ENCODE assay signal across 8 cellular contexts in the genomic region with DNA sequence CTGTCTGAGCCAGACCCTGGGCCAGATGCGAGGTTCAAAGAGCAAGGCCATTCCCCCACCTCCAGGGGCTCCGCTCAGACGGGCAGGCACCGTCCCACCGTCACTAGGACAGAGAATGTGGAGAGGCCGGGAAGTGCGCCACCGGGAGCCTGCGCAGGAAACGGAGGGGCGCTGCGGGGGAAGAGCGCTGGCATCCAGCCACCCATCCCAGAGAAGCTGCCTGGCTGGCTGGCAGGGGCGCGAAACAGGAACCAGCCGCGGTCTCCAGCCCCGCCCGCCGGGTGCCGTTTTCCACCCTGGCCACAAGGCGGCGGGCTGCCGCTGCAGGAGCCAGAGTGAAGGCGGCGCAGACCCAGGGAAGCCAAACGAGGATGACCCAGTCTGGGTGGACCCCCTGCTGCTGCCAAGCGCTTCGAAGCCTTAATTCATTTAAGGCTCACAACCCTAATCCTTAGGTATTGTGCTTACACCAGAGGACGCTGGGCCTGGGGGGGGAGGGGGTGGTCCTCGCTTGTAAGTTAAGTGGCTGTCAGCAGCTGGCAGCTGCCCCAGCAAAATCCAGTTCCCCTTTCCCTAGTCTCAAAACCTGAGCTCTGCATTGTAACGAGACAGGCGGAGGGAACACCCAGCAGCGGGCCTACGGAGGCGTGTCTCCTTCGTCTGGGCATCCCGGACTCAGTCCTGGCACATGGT.
DNase-seq lines count a peak whose midpoint lies in the region; ATAC-seq, FAIRE-seq and TF ChIP-seq lines count a peak whose summit lies in the region.
"Not testable (repeated sequence)": the region's sequence is repeated elsewhere in the genome, so short reads cannot be mapped to it uniquely, and the experiment has no call there.

No MANE protein-coding gene starts in this region.

- H3K4me3 ChIP-seq in cardiac muscle cell = not testable (repeated sequence)
- H3K4me3 ChIP-seq in pancreas = peak overlapping the region in 2 of 4 donors; percentile 30 to 53
- peak overlapping the region; percentile 65 for H3K4me3 ChIP-seq in thoracic aorta

- POLR2A ChIA-PET in GM10248 (lab: Yijun Ruan, JAX) = not testable (repeated sequence)

- H3K27ac Mint-ChIP-seq in T-helper 17 cell = peak overlapping the region; percentile 34

- peaks cover 60% of the 10 kb centered on the region for H3K27me3 ChIP-seq in cardiac muscle cell
- not testable (repeated sequence) for H3K27me3 ChIP-seq in pancreas; thoracic aorta (replicated peaks; ENCODE audit: insufficient read depth)

- CTCF ChIA-PET in GM10248 (lab: Yijun Ruan, JAX) = interaction anchor here (0.9 to 3.5 kb wide), 15 partner anchors 8 to 357 kb away, joined by 3 to 15 read pairs (median 5); no protein-coding TSS in a partner anchor

- ATAC-seq in HG02884 (IDR thresholded peaks at IDR 0.05; ENCODE audit: unreplicated experiment) = peak; percentile 53
- ATAC-seq in T-helper 17 cell = peak; percentile 59
- peak; percentile 59 to 72 (median 70) for ATAC-seq in pancreas
- peak; percentile 61 for ATAC-seq in thoracic aorta (ENCODE audit: insufficient number of reproducible peaks, low FRiP score, low read depth)

- H3K4me1 ChIP-seq in cardiac muscle cell (ENCODE audit: low read depth) (peaks cover 11% of the 10 kb centered on the region), pancreas (peaks cover 0 to 25% (median 24%) of the 10 kb centered on the region in 3 donors), thoracic aorta (ENCODE audit: control insufficient read depth in 1 of 2, low read depth in 2 of 2) (peaks cover 42 to 54% of the 10 kb centered on the region in 2 donors)

- intact Hi-C loops in pancreas (cut with DNase I) = not testable (repeated sequence)

- not testable (repeated sequence) for H3K27ac ChIP-seq in cardiac muscle cell, thoracic aorta
- H3K27ac ChIP-seq in pancreas = peak overlapping the region in 2 of 4 donors; percentile 38 to 50

- H3K9me3 ChIP-seq in T-helper 17 cell (ENCODE audit: control insufficient read depth, low read length, poor library complexity, severe bottlenecking); cardiac muscle cell (ENCODE audit: low read depth); pancreas; thoracic aorta: not testable (repeated sequence)

- H3K36me3 Mint-ChIP-seq in T-helper 17 cell (ENCODE audit: low read depth) = not testable (repeated sequence)

- peak; percentile 95 for TF ChIP-seq CTCF in GM10248 (IDR thresholded peaks at IDR 0.05; ENCODE audit: control extremely low read depth, extremely low read depth, low read depth, missing control alignments)
- peak; percentile 85 for TF ChIP-seq CTCF in cardiac muscle cell (IDR thresholded peaks at IDR 0.05; ENCODE audit: low read depth, low read length)
- TF ChIP-seq CTCF in pancreas (IDR thresholded peaks at IDR 0.05) = peak; percentile 86 to 93 (median 92)
- peak; percentile 97 for TF ChIP-seq CTCF in thoracic aorta (IDR thresholded peaks at IDR 0.05)

- H3K4me3 Mint-ChIP-seq in T-helper 17 cell = peak overlapping the region; percentile 78

- H3K27me3 Mint-ChIP-seq in T-helper 17 cell = not testable (repeated sequence)

- not testable (repeated sequence) for H3K36me3 ChIP-seq in cardiac muscle cell, pancreas, thoracic aorta

- DNase-seq in GM10248 (ENCODE audit: extremely low spot score) (peak; percentile 84), NCI-H1930 (lab: John Stamatoyannopoulos, UW) (peak; percentile 41 to 43), T-helper 17 cell (peak; percentile 66 to 69 (median 68)), amniotic epithelial cell (ENCODE audit: low read depth) (peak; percentile 51), cardiac muscle cell (ENCODE audit: low read depth in 1 of 2, low spot score in 1 of 2) (peak; percentile 85 to 86), pancreas (peak; percentile 63 to 92 (median 80))
- DNase-seq in thoracic aorta (ENCODE audit: low spot score) = not testable (repeated sequence)

- H3K4me1 Mint-ChIP-seq in T-helper 17 cell = peaks cover 18% of the 10 kb centered on the region

- not testable (repeated sequence) for FAIRE-seq in pancreas (lab: Jason Lieb, UNC)

- WGBS in pancreas, 2 donors = 3 to 4% methylated on average over 26 to 38 of the region's 38 CpGs
